10 cellular contexts compared by ENCODE assay signal in genomic region chr13:45337803-45338202, GRCh38. TPM values are rescaled to one million over a fixed set of nuclear protein-coding genes. Genes with fewer than 3 reads are reported as not detected.
A peak's percentile ranks its signal among the peaks of the same experiment; 100 is the strongest.
DNase-seq lines count a peak whose midpoint lies in the region; ATAC-seq, FAIRE-seq and TF ChIP-seq lines count a peak whose summit lies in the region.
"Had no signal": no experiment of that assay in that cellular context is flagged by ENCODE, and none has a peak within 500 bp of the region (broad histone marks: within the 10 kb centered on the region; RNA-seq: fewer than 3 reads in every experiment).

No MANE protein-coding gene starts in this region.

- H4K5ac ChIP-seq in H1 (ENCODE audit: insufficient read length, low read depth, low read length): no peak overlapping the region

- H3K4ac ChIP-seq in H1 (replicated peaks; ENCODE audit: insufficient read length, low read depth, low read length): no peak overlapping the region

- TF ChIP-seq POLR2A in H1 (IDR thresholded peaks at IDR 0.05; ENCODE audit: control extremely low read depth in 1 of 2, low read depth in 2 of 2, low read length in 2 of 2): no peak
- TF ChIP-seq POLR2A in GM12891 (IDR thresholded peaks at IDR 0.05; ENCODE audit: low read depth, low read length): no peak

- no peaks in the 10 kb centered on the region for H3K9me3 Mint-ChIP-seq in Calu3 (ENCODE audit: low read depth, unreplicated experiment)

- H3K27ac ChIP-seq in RWPE2 (ENCODE audit: poor library complexity, severe bottlenecking): peak overlapping the region; percentile 95
- no peak overlapping the region for H3K27ac ChIP-seq in H1 (ENCODE audit: low read depth, low read length)
- H3K27ac ChIP-seq in neutrophil: peak overlapping the region; percentile 77

- H4K8ac ChIP-seq in H1 (ENCODE audit: extremely low read depth, insufficient read depth, low read length): no peak overlapping the region

- H3K36me3 ChIP-seq in RWPE2 (ENCODE audit: low read depth) (peaks cover 62% of the 10 kb centered on the region), H1 (ENCODE audit: control insufficient read depth in 2 of 4, insufficient read depth in 4 of 4, low read length in 3 of 4) (peaks cover 39 to 62% (median 48%) of the 10 kb centered on the region in 4 experiments), neutrophil (peaks cover 57% of the 10 kb centered on the region)

- H2BK15ac ChIP-seq in H1 (ENCODE audit: low read length): no peak overlapping the region

- CTCF ChIA-PET in Calu3 (lab: Charles Lee) (no interaction called here), H1 (lab: Charles Lee; ENCODE audit: partially characterized antibody) (interaction anchor here (1.0 kb wide), 2 partner anchors 24 to 32 kb away, joined by 3 to 4 read pairs; no protein-coding TSS in a partner anchor)

- peaks cover 54% of the 10 kb centered on the region for H3K4me1 Mint-ChIP-seq in Calu3 (ENCODE audit: low read depth, unreplicated experiment)

- H3K9me3 ChIP-seq in RWPE2 (ENCODE audit: severe bottlenecking): no peaks in the 10 kb centered on the region
- H3K9me3 ChIP-seq in H1 (ENCODE audit: insufficient read depth in 2 of 2, low read depth in 1 of 2, low read length in 1 of 2): no peaks in the 10 kb centered on the region
- no peaks in the 10 kb centered on the region for H3K9me3 ChIP-seq in neutrophil

- no peak for ATAC-seq in RWPE2 (ENCODE audit: low read depth)

- peaks cover 12 to 44% of the 10 kb centered on the region in 2 experiments for H3K79me2 ChIP-seq in H1 (ENCODE audit: control insufficient read depth in 1 of 2, insufficient read depth in 2 of 2, low read length in 2 of 2)

- no peak overlapping the region for H2BK12ac ChIP-seq in H1 (ENCODE audit: low read depth, low read length)

- FAIRE-seq in H1 (lab: Jason Lieb, UNC): no peak
- no peak for FAIRE-seq in GM12891 (lab: Jason Lieb, UNC)

- H4K91ac ChIP-seq in H1 (replicated peaks; ENCODE audit: insufficient read length, low read length): no peak overlapping the region

- no peak overlapping the region for H2BK20ac ChIP-seq in H1 (ENCODE audit: low read length)

- DNase-seq in Calu3: no peak
- DNase-seq in RWPE2 (ENCODE audit: low spot score): no peak
- no peak for DNase-seq in H1 (ENCODE audit: low read depth in 1 of 2, low spot score in 2 of 2)
- no peak for DNase-seq in GM12891 (ENCODE audit: insufficient read length, low spot score)
- no peak for DNase-seq in NCI-H345 (lab: John Stamatoyannopoulos, UW)
- no peak for DNase-seq in HPDE6-E6E7 (ENCODE audit: extremely low spot score)
- no peak for DNase-seq in activated CD4-positive, alpha-beta T cell treated with anti-CD3 and anti-CD28 coated beads, Interleukin-2, amount 50 U/mL, for 48 hours
- DNase-seq: activated gamma-delta T cell, NCI-H1105 treated with DMSO at 0.1 percent for 48 hours had no signal

- H3K23me2 ChIP-seq in H1 (ENCODE audit: low read depth, low read length): peaks cover 12% of the 10 kb centered on the region; the same call in 1 of the 2 replicates

- TF ChIP-seq CTCF in Calu3 (IDR thresholded peaks at IDR 0.05; ENCODE audit: unreplicated experiment) (no peak), RWPE2 (IDR thresholded peaks at IDR 0.05; ENCODE audit: poor library complexity, severe bottlenecking) (no peak), H1 (IDR thresholded peaks at IDR 0.05; ENCODE audit: control extremely low read depth in 1 of 3, insufficient read depth in 1 of 3, low read depth in 1 of 3, low read length in 3 of 3) (no peak), neutrophil (IDR thresholded peaks at IDR 0.05) (no peak)

- WGBS in H1 (ENCODE audit: extremely low coverage in 1 of 2, insufficient coverage in 1 of 2, insufficient read length in 1 of 2, insufficient replicate concordance in 2 of 2, low coverage in 1 of 2, low lambda C conversion rate in 2 of 2, missing lambda C conversion rate in 1 of 2), 2 experiments: 89% methylated on average over 1 of the region's 1 CpG; no CpG with 5 or more reads in 1 of the 2 experiments

- H3K79me1 ChIP-seq in H1 (ENCODE audit: low read depth, low read length): 0 out of 2 replicates have a peak, but pooled peaks cover 7% of the 10 kb centered on the region

- H3K27ac Mint-ChIP-seq in Calu3 (ENCODE audit: unreplicated experiment): peak overlapping the region; percentile 60

- no peak overlapping the region for H3K18ac ChIP-seq in H1 (ENCODE audit: extremely low read depth, low read length)

- peaks cover 22 to 24% of the 10 kb centered on the region in 2 experiments for H4K20me1 ChIP-seq in H1 (replicated peaks in 1 of 2; ENCODE audit: control insufficient read depth in 1 of 2, insufficient read depth in 2 of 2, low read length in 2 of 2)

- POLR2A ChIA-PET in H1 (lab: Charles Lee; ENCODE audit: partially characterized antibody): interaction anchor here (0.6 to 16.2 kb wide), 8 partner anchors 7 to 289 kb away, joined by 3 to 319 read pairs (median 8); partner anchors contain the start of gene COG3

- intact Hi-C loops in Calu3 (cut with micrococcal nuclease; ENCODE audit: unreplicated experiment): no loop called here

- no peak overlapping the region for H3K23ac ChIP-seq in H1 (ENCODE audit: insufficient read length)

- BruUV-seq in Calu3 (replicated peaks; lab: Mats Ljungman, UMichigan): no TSS peak

- no peak overlapping the region for H3K14ac ChIP-seq in H1 (ENCODE audit: insufficient read length)

- H2AK5ac ChIP-seq in H1 (ENCODE audit: low read depth, low read length): no peak overlapping the region

- no peak overlapping the region for H3K4me3 ChIP-seq in RWPE2 (ENCODE audit: severe bottlenecking)
- no peak overlapping the region for H3K4me3 ChIP-seq in H1 (ENCODE audit: extremely low read depth in 1 of 4, insufficient read depth in 2 of 4, low read depth in 3 of 4, low read length in 4 of 4)
- H3K4me3 ChIP-seq in neutrophil (ENCODE audit: low read depth in 1 of 2, low read length in 1 of 2): no peak overlapping the region

- H3K27me3 ChIP-seq in RWPE2 (ENCODE audit: insufficient read depth, poor library complexity, severe bottlenecking) (no peaks in the 10 kb centered on the region), H1 (replicated peaks in 1 of 4; ENCODE audit: control insufficient read depth in 3 of 4, extremely low read depth in 1 of 4, insufficient read depth in 3 of 4, low read length in 3 of 4) (no peaks in the 10 kb centered on the region), neutrophil (no peaks in the 10 kb centered on the region)

- no peak overlapping the region for H2BK5ac ChIP-seq in H1 (ENCODE audit: low read depth, low read length)

- TF ChIP-seq RAD21 in H1 (IDR thresholded peaks at IDR 0.05 in 1 of 2, conservative IDR thresholded peaks at IDR 0.05 in 1 of 2; ENCODE audit: low read depth in 2 of 2, low read length in 2 of 2): no peak

- no peak for TF ChIP-seq EP300 in H1 (IDR thresholded peaks at IDR 0.05; ENCODE audit: borderline replicate concordance in 1 of 2, low read depth in 2 of 2, low read length in 2 of 2)

- peaks cover 93% of the 10 kb centered on the region for H3K36me3 Mint-ChIP-seq in Calu3 (ENCODE audit: insufficient read depth, unreplicated experiment)

- H3K4me2 ChIP-seq in H1 (ENCODE audit: insufficient read depth in 1 of 2, low read depth in 2 of 2, low read length in 2 of 2): no peak overlapping the region

- H3K56ac ChIP-seq in H1 (replicated peaks; ENCODE audit: insufficient read length, low read depth, low read length): no peak overlapping the region

- no peak overlapping the region for H2AFZ ChIP-seq in H1 (ENCODE audit: low read length)

- H3K4me1 ChIP-seq in RWPE2 (ENCODE audit: insufficient read depth, poor library complexity, severe bottlenecking) (peaks cover 34% of the 10 kb centered on the region), H1 (replicated peaks in 1 of 4; ENCODE audit: control insufficient read depth in 3 of 4, insufficient read depth in 4 of 4, low read length in 3 of 4) (peaks cover 2 to 6% (median 3%) of the 10 kb centered on the region in 4 experiments; a peak in 6 of 7 replicates), neutrophil (ENCODE audit: control insufficient read depth in 1 of 2, insufficient read depth in 1 of 2, low read depth in 1 of 2, low read length in 1 of 2) (peaks cover 87 to 89% of the 10 kb centered on the region in 2 experiments)

- H3K9ac ChIP-seq in H1 (replicated peaks in 1 of 4; ENCODE audit: extremely low read depth in 1 of 4, low read depth in 3 of 4, low read length in 3 of 4): no peak overlapping the region

- peak overlapping the region; percentile 95 for H3K4me3 Mint-ChIP-seq in Calu3 (ENCODE audit: low read depth, unreplicated experiment)

- H3K27me3 Mint-ChIP-seq in Calu3 (ENCODE audit: unreplicated experiment): no peaks in the 10 kb centered on the region

- no peak overlapping the region for H2BK120ac ChIP-seq in H1 (replicated peaks; ENCODE audit: low read depth, low read length)

TF ChIP-seq in H1, 55 proteins besides CTCF, POLR2A, EP300 and RAD21:
- TF ChIP-seq POLR2AphosphoS5 (IDR thresholded peaks at IDR 0.05; ENCODE audit: low read depth, low read length): peak; percentile 70; the same call in 1 of the 2 replicates
- no peak for TF ChIP-seq RNF2 (IDR thresholded peaks at IDR 0.05; ENCODE audit: borderline replicate concordance, low read depth, low read length, missing control alignments, poor library complexity, severe bottlenecking)

TF ChIP-seq in GM12891, 5 proteins besides CTCF, POLR2A, EP300 and RAD21:
- TF ChIP-seq PAX5 (IDR thresholded peaks at IDR 0.05; ENCODE audit: insufficient read depth, low read length, severe bottlenecking) (no peak), TAF1 (IDR thresholded peaks at IDR 0.05; ENCODE audit: low read depth, low read length) (no peak), SPI1 (IDR thresholded peaks at IDR 0.05; ENCODE audit: low read depth, low read length) (no peak), POU2F2 (IDR thresholded peaks at IDR 0.05; ENCODE audit: low read depth, low read length) (no peak), POLR2AphosphoS5 (IDR thresholded peaks at IDR 0.05; ENCODE audit: low read depth, low read length) (no peak)
TF ChIP-seq in GM12891: peak in this region for 0.

RNA-seq across cellular contexts. Expression of gene TPT1, which starts 3.2 kb away (rescaled TPM):
- 1,364 and 1,652 TPM in 2 replicates for total RNA-seq in Calu3 (2022)
- total RNA-seq in H1 (2021; fragmentation: NEBNext Ultra II Directional; extraction: Animal tissue kit (Norgen Biotek cat#: 25700)): 2,279 and 2,327 TPM in 2 replicates
- 1,570 and 2,245 TPM in 2 replicates for polyA plus RNA-seq in H1 (2011; rRNA removed)
- polyA plus RNA-seq in H1 (2011; cell fraction: cytosol; rRNA removed): 3,127 TPM
- polyA plus RNA-seq in H1 (2011; cell fraction: nucleus; rRNA removed): 656 TPM
- polyA plus RNA-seq in H1 (2012, experiment 1 of 2): 2,057 to 3,095 TPM (median 2,368 TPM) in 4 replicates
- 1,830 TPM for polyA plus RNA-seq in H1 (2012, experiment 2 of 2)
- 2,071 TPM for polyA plus RNA-seq in H1 (2013, experiment 1 of 2)
- polyA plus RNA-seq in H1 (2013, experiment 2 of 2): 2,093 TPM
- polyA minus RNA-seq in H1 (2011; rRNA and poly(A)+ RNA removed): 622 and 832 TPM in 2 replicates
- polyA minus RNA-seq in H1 (2011; cell fraction: cytosol; rRNA and poly(A)+ RNA removed): 706 TPM
- polyA minus RNA-seq in H1 (2011; cell fraction: nucleus; rRNA and poly(A)+ RNA removed): 799 TPM
- 5,358 TPM for polyA plus RNA-seq in GM12891 (2012; ENCODE audit: low read depth, missing spikeins)
